Comparison of ENCODE assay signal across 8 cellular contexts in the genomic region with DNA sequence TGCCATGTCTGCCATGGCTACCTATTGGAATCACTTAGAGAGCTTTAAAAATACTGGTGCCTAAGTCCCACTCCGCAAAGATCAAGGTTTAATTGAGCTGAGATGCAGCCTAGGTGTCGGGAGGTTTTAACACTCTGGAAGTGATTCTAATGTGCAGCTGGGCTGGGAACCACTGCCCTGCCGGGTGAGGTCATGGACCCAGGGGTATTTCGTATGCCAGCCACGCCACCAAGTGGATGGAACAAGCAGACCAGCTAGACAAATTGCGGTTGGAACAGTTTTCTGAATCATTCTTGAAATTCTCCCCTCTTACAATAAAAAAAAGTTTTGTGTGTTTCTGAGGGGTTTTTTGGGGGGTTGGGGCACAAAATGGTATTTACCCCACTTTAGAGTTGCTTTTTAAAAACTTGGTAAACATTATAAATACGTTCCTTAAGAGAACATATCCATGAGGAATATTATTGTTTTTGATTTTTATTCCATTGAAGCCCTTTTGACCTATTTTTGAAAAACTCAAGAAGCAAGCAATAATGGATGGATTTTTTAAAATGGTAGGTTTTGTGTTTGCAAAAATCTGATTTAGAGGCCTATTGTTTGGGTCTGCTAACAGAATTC.
DNase-seq lines count a peak whose midpoint lies in the region; ATAC-seq and TF ChIP-seq lines count a peak whose summit lies in the region.

No MANE protein-coding gene starts in this region.

- DNase-seq in Caki2 (ENCODE audit: low read depth) (peak; percentile 12), NCI-H774 (lab: John Stamatoyannopoulos, UW) (peak; percentile 36), fibroblast of pulmonary artery (ENCODE audit: low read depth) (peak; percentile 65)
- DNase-seq in activated CD8-positive, alpha-beta memory T cell treated with anti-CD3 and anti-CD28 coated beads, Interleukin-2, amount 50 U/mL, for 24 hours (ENCODE audit: extremely low read depth) = peak; percentile 14
- no peak for DNase-seq in effector CD4-positive, alpha-beta T cell

- no peak overlapping the region for H3K27ac ChIP-seq in neutrophil

- no peak overlapping the region for H3K4me3 ChIP-seq in fibroblast of pulmonary artery (replicated peaks; ENCODE audit: low read depth, low read length)
- H3K4me3 ChIP-seq in neutrophil (ENCODE audit: low read depth in 1 of 2, low read length in 1 of 2) = no peak overlapping the region

- no peaks in the 10 kb centered on the region for H3K9me3 ChIP-seq in neutrophil

- peak; percentile 78 for ATAC-seq in GM19351 (IDR thresholded peaks at IDR 0.05; ENCODE audit: unreplicated experiment)
- peak; percentile 82 for ATAC-seq in HG03439 (IDR thresholded peaks at IDR 0.05; ENCODE audit: unreplicated experiment)

- peak; percentile 70 for TF ChIP-seq CTCF in fibroblast of pulmonary artery (IDR thresholded peaks at IDR 0.05; ENCODE audit: low read length, missing control alignments)
- peak; percentile 76 for TF ChIP-seq CTCF in neutrophil (IDR thresholded peaks at IDR 0.05)

- H3K4me1 ChIP-seq in neutrophil (ENCODE audit: control insufficient read depth in 1 of 2, insufficient read depth in 1 of 2, low read depth in 1 of 2, low read length in 1 of 2) = peaks cover 43% of the 10 kb centered on the region in 2 experiments

- in situ Hi-C loops in Caki2 (cut with HindIII; ENCODE audit: low pct_unique_long_range_greater_than_20kb, low sequenced_read_pairs) = no loop called here

- no peaks in the 10 kb centered on the region for H3K27me3 ChIP-seq in neutrophil

- no peaks in the 10 kb centered on the region for H3K36me3 ChIP-seq in neutrophil
